Comparison of ENCODE assay signal across 8 cellular contexts in genomic region chr11:102390667-102391449, GRCh38. TPM values are rescaled to one million over a fixed set of nuclear protein-coding genes. Genes with fewer than 3 reads are reported as not detected.
A peak's percentile ranks its signal among the peaks of the same experiment; 100 is the strongest.
DNase-seq lines count a peak whose midpoint lies in the region; ATAC-seq and TF ChIP-seq lines count a peak whose summit lies in the region.

No MANE protein-coding gene starts in this region.

- H3K36me3 ChIP-seq in lower lobe of right lung: peaks cover 67% of the 10 kb centered on the region

- no peak overlapping the region for H3K4me3 ChIP-seq in lower lobe of right lung

- H3K9me3 ChIP-seq in lower lobe of right lung: no peaks in the 10 kb centered on the region

- intact Hi-C loops in lower lobe of right lung (cut with DNase I): no loop called here

- no peaks in the 10 kb centered on the region for H3K4me1 ChIP-seq in lower lobe of right lung

- no peak overlapping the region for H3K27ac ChIP-seq in lower lobe of right lung

- H3K27me3 ChIP-seq in lower lobe of right lung (ENCODE audit: low read depth): no peaks in the 10 kb centered on the region

- TF ChIP-seq CTCF in lower lobe of right lung (IDR thresholded peaks at IDR 0.05): peak; percentile 88

- peak in 9 of 14 donors; percentile 13 to 56 (median 38) for DNase-seq in C1 segment of cervical spinal cord (lab: John Stamatoyannopoulos, UW)
- peak; percentile 48 for DNase-seq in NCI-H345 treated with DMSO at 0.1 percent for 48 hours (lab: John Stamatoyannopoulos, UW; ENCODE audit: unreplicated experiment)
- DNase-seq in activated CD4-positive, alpha-beta T cell treated with anti-CD3 and anti-CD28 coated beads for 4 hours: peak; percentile 43
- DNase-seq in dermis blood vessel endothelial cell: peak; percentile 85
- DNase-seq in lower lobe of right lung: peak; percentile 73
- peak; percentile 21 for DNase-seq in stimulated activated CD8-positive, alpha-beta memory T cell treated with anti-CD3 and anti-CD28 coated beads, Interleukin-4, amount 100 ng/mL, for 24 hours (ENCODE audit: low read depth)

- ATAC-seq in GM18907 (IDR thresholded peaks at IDR 0.05; ENCODE audit: unreplicated experiment) (peak; percentile 87), HG03103 (IDR thresholded peaks at IDR 0.05; ENCODE audit: low read depth, unreplicated experiment) (peak; percentile 66), lower lobe of right lung (peak; percentile 93 to 94)

RNA-seq across cellular contexts. Expression of gene BIRC2, which starts 43.8 kb away (rescaled TPM):
- total RNA-seq in dermis blood vessel endothelial cell (57.8 and 70.1 TPM in 2 replicates), lower lobe of right lung (46.0 TPM)

Comparison
In these comparisons a context has a peak if more than half of its experiments do, and no peak if none do; other contexts are left out.
1. DNase-seq: peak in every context shown above with its lines; median percentile 85 in dermis blood vessel endothelial cell; 73 in lower lobe of right lung; 48 in NCI-H345 treated with DMSO at 0.1 percent for 48 hours; 43 in activated CD4-positive, alpha-beta T cell treated with anti-CD3 and anti-CD28 coated beads for 4 hours; 38 in C1 segment of cervical spinal cord; 21 in stimulated activated CD8-positive, alpha-beta memory T cell treated with anti-CD3 and anti-CD28 coated beads, Interleukin-4, amount 100 ng/mL, for 24 hours.